Comparison of ENCODE assay signal across 7 cellular contexts in the genomic region with DNA sequence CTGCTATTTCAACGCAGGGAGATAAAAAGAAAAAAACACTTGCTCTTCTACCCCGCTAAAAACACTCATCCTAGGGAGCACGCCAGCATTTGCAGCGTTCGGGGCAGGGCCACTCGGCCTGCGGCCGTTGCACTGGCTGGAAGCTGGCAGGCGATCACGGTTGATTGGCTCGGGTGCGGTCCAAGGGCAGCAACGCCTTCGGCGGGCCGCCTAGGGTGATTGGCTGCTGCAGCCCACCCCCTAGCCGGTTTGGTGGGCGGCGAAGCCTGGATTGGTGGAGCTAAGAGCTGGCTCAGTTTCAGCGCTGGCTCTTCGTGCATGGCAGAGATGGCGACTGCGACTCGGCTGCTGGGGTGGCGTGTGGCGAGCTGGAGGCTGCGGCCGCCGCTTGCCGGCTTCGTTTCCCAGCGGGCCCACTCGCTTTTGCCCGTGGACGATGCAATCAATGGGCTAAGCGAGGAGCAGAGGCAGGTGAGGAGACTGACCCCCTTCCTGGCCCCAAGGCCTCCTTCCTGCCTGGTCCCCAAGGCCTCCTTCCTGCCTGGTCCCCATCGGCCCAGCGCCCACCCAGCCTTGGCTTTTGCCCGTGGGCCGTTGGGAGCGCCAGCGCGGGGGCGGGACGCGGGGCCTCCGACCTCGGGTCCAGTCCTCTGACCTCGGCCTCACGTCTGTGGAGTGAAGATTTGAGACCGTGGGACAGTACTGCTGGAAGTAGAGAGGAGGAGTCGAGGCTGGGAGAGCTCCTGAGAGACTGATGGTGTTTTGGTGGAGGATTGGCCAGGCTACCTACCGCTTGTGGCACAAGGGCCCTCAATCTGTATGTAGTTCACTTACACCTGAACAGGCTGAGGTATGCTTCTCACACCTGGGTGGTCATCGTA. TPM values are rescaled to one million over a fixed set of nuclear protein-coding genes. Genes with fewer than 3 reads are reported as not detected.
DNase-seq lines count a peak whose midpoint lies in the region; ATAC-seq, FAIRE-seq and TF ChIP-seq lines count a peak whose summit lies in the region.

TSS of gene IVD (plus strand) at position 295 of the 881 bp plus-strand sequence. CDS start at position 328, 33 bp downstream.

- DNase-seq in NCI-H2107 treated with DMSO at 0.1 percent for 48 hours (lab: John Stamatoyannopoulos, UW; ENCODE audit: unreplicated experiment) (peak; percentile 72), body of pancreas (peak; percentile 95 to 97 (median 97)), iPS DF 19.7 (ENCODE audit: low read depth, low spot score) (peak; percentile 89), sciatic nerve (ENCODE audit: low spot score) (peak; percentile 97)

- peaks cover 0 to 1% of the 10 kb centered on the region in 2 donors for H3K36me3 ChIP-seq in body of pancreas (replicated peaks in 1 of 2; ENCODE audit: insufficient read depth in 1 of 2, low read depth in 2 of 2)

- intact Hi-C loops in body of pancreas (cut with DNase I): no loop called here
- intact Hi-C loops in sciatic nerve (cut with DNase I): no loop called here

- peak within 1 kb of the TSS; percentile 80 to 97 for H3K4me3 ChIP-seq in body of pancreas

- H3K9me3 ChIP-seq in body of pancreas: no peaks in the 10 kb centered on the region

- ATAC-seq in GM18517 (IDR thresholded peaks at IDR 0.05; ENCODE audit: unreplicated experiment): peak; percentile 75
- peak; percentile 67 for ATAC-seq in HG03060 (IDR thresholded peaks at IDR 0.05; ENCODE audit: low read depth, unreplicated experiment)
- ATAC-seq in body of pancreas: peak; percentile 100
- peak; percentile 100 for ATAC-seq in sciatic nerve

- peak within 1 kb of the TSS; percentile 44 to 81 (median 72) for H3K27ac ChIP-seq in body of pancreas

- no peak for TF ChIP-seq CTCF in body of pancreas (IDR thresholded peaks at IDR 0.05)

- 1 to 3% methylated on average over 10 to 54 of the region's 54 CpGs for WGBS in body of pancreas, 2 donors

- no peaks in the 10 kb centered on the region for H3K27me3 ChIP-seq in body of pancreas

- H3K4me1 ChIP-seq in body of pancreas: peaks cover 21% of the 10 kb centered on the region

- FAIRE-seq in TTC549 (lab: Jason Lieb, UNC): peak; percentile 95

- peak; percentile 57 to 88 (median 83) for TF ChIP-seq POLR2A in body of pancreas (IDR thresholded peaks at IDR 0.05)

RNA-seq across cellular contexts. Expression of gene IVD, which starts in this region (rescaled TPM):
- total RNA-seq in body of pancreas (10 to 100 TPM; 30.3 to 34.0 TPM), sciatic nerve (67.8 TPM)

Comparison
In these comparisons a context has a peak if more than half of its experiments do, and no peak if none do; other contexts are left out.
1. Peak in every context shown above with its lines: DNase-seq, ATAC-seq, H3K4me3 ChIP-seq and H3K27ac ChIP-seq.